Comparison of ENCODE assay signal across 1 cellular context in the genomic region with DNA sequence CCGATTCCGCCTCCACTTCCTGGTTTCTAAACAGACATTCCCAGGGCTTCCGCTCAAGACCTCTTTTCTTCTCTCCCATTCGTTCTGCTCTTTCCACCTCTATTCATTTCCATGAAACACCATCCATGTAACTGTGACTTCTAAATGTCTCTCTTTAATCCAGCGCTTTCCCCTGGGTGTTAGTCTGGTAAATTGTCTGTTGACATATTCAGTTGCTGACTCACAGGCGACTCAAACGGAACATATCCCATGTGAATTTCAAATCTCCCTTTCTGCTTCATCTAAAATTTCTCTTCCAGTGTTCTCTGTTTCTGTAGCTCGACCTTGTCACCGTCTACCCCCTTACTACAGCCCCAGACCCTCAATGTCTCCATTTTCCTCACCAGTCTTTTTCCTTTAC.
TF ChIP-seq lines count a peak whose summit lies in the region.

No MANE protein-coding gene starts in this region.

TF ChIP-seq in GM23338, 12 proteins besides CTCF, POLR2A, EP300 and RAD21 (continued from another document):
- TF ChIP-seq, protein P1, sequence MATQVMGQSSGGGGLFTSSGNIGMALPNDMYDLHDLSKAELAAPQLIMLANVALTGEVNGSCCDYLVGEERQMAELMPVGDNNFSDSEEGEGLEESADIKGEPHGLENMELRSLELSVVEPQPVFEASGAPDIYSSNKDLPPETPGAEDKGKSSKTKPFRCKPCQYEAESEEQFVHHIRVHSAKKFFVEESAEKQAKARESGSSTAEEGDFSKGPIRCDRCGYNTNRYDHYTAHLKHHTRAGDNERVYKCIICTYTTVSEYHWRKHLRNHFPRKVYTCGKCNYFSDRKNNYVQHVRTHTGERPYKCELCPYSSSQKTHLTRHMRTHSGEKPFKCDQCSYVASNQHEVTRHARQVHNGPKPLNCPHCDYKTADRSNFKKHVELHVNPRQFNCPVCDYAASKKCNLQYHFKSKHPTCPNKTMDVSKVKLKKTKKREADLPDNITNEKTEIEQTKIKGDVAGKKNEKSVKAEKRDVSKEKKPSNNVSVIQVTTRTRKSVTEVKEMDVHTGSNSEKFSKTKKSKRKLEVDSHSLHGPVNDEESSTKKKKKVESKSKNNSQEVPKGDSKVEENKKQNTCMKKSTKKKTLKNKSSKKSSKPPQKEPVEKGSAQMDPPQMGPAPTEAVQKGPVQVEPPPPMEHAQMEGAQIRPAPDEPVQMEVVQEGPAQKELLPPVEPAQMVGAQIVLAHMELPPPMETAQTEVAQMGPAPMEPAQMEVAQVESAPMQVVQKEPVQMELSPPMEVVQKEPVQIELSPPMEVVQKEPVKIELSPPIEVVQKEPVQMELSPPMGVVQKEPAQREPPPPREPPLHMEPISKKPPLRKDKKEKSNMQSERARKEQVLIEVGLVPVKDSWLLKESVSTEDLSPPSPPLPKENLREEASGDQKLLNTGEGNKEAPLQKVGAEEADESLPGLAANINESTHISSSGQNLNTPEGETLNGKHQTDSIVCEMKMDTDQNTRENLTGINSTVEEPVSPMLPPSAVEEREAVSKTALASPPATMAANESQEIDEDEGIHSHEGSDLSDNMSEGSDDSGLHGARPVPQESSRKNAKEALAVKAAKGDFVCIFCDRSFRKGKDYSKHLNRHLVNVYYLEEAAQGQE (IDR thresholded peaks at IDR 0.05; ENCODE audit: unreplicated experiment) = no peak
- TF ChIP-seq ETS1 (IDR thresholded peaks at IDR 0.05) = no peak
- TF ChIP-seq EZH2phosphoT487 (IDR thresholded peaks at IDR 0.05; ENCODE audit: unreplicated experiment) = no peak
- TF ChIP-seq CREB1 (CRISPR knock-in tag; IDR thresholded peaks at IDR 0.05; ENCODE audit: low read depth) = no peak
